19 cellular contexts compared by ENCODE assay signal in the genomic region with DNA sequence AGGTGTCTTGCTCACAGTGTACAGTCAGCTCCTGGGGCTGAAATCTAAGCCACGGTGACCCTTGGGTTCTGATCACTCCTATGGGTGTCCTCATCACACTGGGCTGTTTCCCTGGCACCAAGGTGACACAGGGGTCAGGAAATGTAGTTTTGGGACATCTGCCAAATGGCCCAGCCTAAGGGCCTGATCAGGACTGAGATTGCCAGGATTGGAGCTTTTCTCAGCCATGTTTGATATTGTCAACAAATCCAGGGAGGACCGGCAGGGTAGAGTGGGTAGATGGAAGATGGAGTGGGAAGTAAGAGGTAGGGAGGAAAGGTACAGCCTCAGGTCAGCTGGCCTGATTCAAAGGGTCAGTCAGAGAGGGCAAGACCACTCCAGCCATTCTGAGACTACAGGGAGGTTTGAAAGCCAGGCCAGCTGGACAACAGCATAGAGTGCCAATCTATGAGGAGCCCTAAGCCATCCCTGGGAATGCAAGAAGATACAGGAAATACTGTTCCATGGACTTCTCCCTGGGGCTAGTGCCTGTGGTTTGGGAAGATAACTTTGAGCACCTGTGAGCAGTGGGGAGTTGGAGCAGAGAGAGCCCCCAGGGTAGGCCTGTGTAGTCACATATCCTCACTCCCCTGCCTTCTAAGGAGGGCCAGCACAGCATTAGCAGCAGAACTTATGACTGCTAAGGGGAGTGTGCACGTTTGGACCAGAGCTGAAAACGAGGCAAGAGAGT.
DNase-seq lines count a peak whose midpoint lies in the region; ATAC-seq and TF ChIP-seq lines count a peak whose summit lies in the region.
"Had no signal": no experiment of that assay in that cellular context is flagged by ENCODE, and none has a peak within 500 bp of the region (broad histone marks: within the 10 kb centered on the region; RNA-seq: fewer than 3 reads in every experiment).

No MANE protein-coding gene starts in this region.

- CTCF ChIA-PET in GM10248 (lab: Yijun Ruan, JAX), result no interaction called here

- H3K4me1 ChIP-seq in right atrium auricular region, result peaks cover 0 to 14% of the 10 kb centered on the region in 2 donors
- peaks cover 16% of the 10 kb centered on the region for H3K4me1 ChIP-seq in mesenchymal stem cell (ENCODE audit: control insufficient read depth, insufficient read depth, low read depth, low read length)

- no peak overlapping the region for H2BK120ac ChIP-seq in mesenchymal stem cell (ENCODE audit: low read depth, low read length)

- H3K4me2 ChIP-seq in mesenchymal stem cell (ENCODE audit: low read length, poor library complexity, severe bottlenecking), result no peak overlapping the region

- peak overlapping the region; percentile 10 for H4K91ac ChIP-seq in mesenchymal stem cell (ENCODE audit: low read length)

- H3K36me3 ChIP-seq in right atrium auricular region (no peaks in the 10 kb centered on the region), mesenchymal stem cell (ENCODE audit: control insufficient read depth in 1 of 2, insufficient read depth in 2 of 2, low read depth in 1 of 2, low read length in 2 of 2) (no peaks in the 10 kb centered on the region)

- no peaks in the 10 kb centered on the region for H3K9me3 Mint-ChIP-seq in effector memory CD8-positive, alpha-beta T cell
- H3K9me3 Mint-ChIP-seq: CD14-positive monocyte had no signal

- H3K4me3 Mint-ChIP-seq in effector memory CD8-positive, alpha-beta T cell, result no peak overlapping the region
- H3K4me3 Mint-ChIP-seq: CD14-positive monocyte had no signal

- H2BK5ac ChIP-seq in mesenchymal stem cell (ENCODE audit: low read depth, low read length, poor library complexity, severe bottlenecking), result no peak overlapping the region

- H3K27ac Mint-ChIP-seq in effector memory CD8-positive, alpha-beta T cell, result no peak overlapping the region

- H2BK12ac ChIP-seq in mesenchymal stem cell (ENCODE audit: low read length in 2 of 2), result no peak overlapping the region

- no peaks in the 10 kb centered on the region for H3K79me1 ChIP-seq in mesenchymal stem cell (replicated peaks; ENCODE audit: low read length, poor library complexity, severe bottlenecking)

- H3K9me3 ChIP-seq in right atrium auricular region (no peaks in the 10 kb centered on the region), mesenchymal stem cell (ENCODE audit: control insufficient read depth, low read length) (no peaks in the 10 kb centered on the region)

- no peak overlapping the region for H3K9ac ChIP-seq in mesenchymal stem cell (ENCODE audit: low read length)

- H4K8ac ChIP-seq in mesenchymal stem cell (ENCODE audit: low read length), result no peak overlapping the region

- no peak overlapping the region for H3K27ac ChIP-seq in right atrium auricular region
- no peak overlapping the region for H3K27ac ChIP-seq in mesenchymal stem cell (ENCODE audit: low read length, poor library complexity, severe bottlenecking)
- H3K27ac ChIP-seq: SK-N-MC had no signal

- no peak overlapping the region for H3K18ac ChIP-seq in mesenchymal stem cell (ENCODE audit: low read depth in 1 of 2, low read length in 2 of 2)

- H3K36me3 Mint-ChIP-seq in effector memory CD8-positive, alpha-beta T cell (ENCODE audit: insufficient read depth), result no peaks in the 10 kb centered on the region
- H3K36me3 Mint-ChIP-seq: CD14-positive monocyte had no signal

- no peak overlapping the region for H3K4ac ChIP-seq in mesenchymal stem cell (ENCODE audit: low read depth in 1 of 2, low read length in 2 of 2)

- H2AFZ ChIP-seq in mesenchymal stem cell (ENCODE audit: low read depth, low read length), result no peak overlapping the region

- peak; percentile 52 for DNase-seq in right atrium auricular region (ENCODE audit: low spot score)
- no peak for DNase-seq in Right ventricle myocardium superior
- no peak for DNase-seq in mesenchymal stem cell
- DNase-seq in HT-29 (ENCODE audit: low spot score), result no peak
- no peak for DNase-seq in GM10248 (ENCODE audit: extremely low spot score)
- DNase-seq in effector memory CD8-positive, alpha-beta T cell, result no peak
- DNase-seq: GF-D8; Karpas-422; NCI-H1417 treated with DMSO at 0.1 percent for 48 hours; NCI-H187; NCI-H446; NCI-H526 treated with DMSO at 0.1 percent for 48 hours; NK-92 treated with Interleukin-12 subunit alpha and Interleukin-12 subunit beta, amount 100 ng/mL, for 24 hours; RPMI8226; SHP77 treated with DMSO at 0.1 percent for 48 hours had no signal

- WGBS in mesenchymal stem cell, result 80% methylated on average over 4 of the region's 4 CpGs

- peak overlapping the region in 1 of 2 experiments; percentile 29 for H3K14ac ChIP-seq in mesenchymal stem cell (ENCODE audit: low read length in 2 of 2)

- H3K4me1 Mint-ChIP-seq in effector memory CD8-positive, alpha-beta T cell (ENCODE audit: low read depth in 2 of 2), result no peaks in the 10 kb centered on the region
- H3K4me1 Mint-ChIP-seq: CD14-positive monocyte had no signal

- H3K4me3 ChIP-seq in right atrium auricular region, result no peak overlapping the region
- H3K4me3 ChIP-seq in mesenchymal stem cell (ENCODE audit: insufficient read depth in 1 of 2, low read depth in 1 of 2, low read length in 2 of 2), result no peak overlapping the region
- H3K4me3 ChIP-seq: SK-N-MC had no signal

- no peaks in the 10 kb centered on the region for H3K27me3 ChIP-seq in right atrium auricular region
- H3K27me3 ChIP-seq in mesenchymal stem cell (ENCODE audit: control insufficient read depth in 1 of 2, insufficient read depth in 1 of 2, low read length in 2 of 2), result peaks cover 0 to 9% of the 10 kb centered on the region in 2 experiments

- H3K23ac ChIP-seq in mesenchymal stem cell (ENCODE audit: low read length in 2 of 2), result no peak overlapping the region

- POLR2A ChIA-PET in GM10248 (lab: Yijun Ruan, JAX), result no interaction called here

- H2BK15ac ChIP-seq in mesenchymal stem cell (ENCODE audit: low read depth, poor library complexity, severe bottlenecking), result no peak overlapping the region

- no peak for ATAC-seq in Right ventricle myocardium superior (ENCODE audit: poor library complexity)
- no peak for ATAC-seq in SK-N-SH treated with all-trans-retinoic acid at 6 μM for 48 hours
- no peak for ATAC-seq in GM19035 (IDR thresholded peaks at IDR 0.05; ENCODE audit: unreplicated experiment)
- ATAC-seq in effector memory CD8-positive, alpha-beta T cell (replicated peaks), result no peak

- intact Hi-C loops in Right ventricle myocardium superior (cut with DNase I), result no loop called here

- H3K27me3 Mint-ChIP-seq in effector memory CD8-positive, alpha-beta T cell, result peaks cover 26 to 48% of the 10 kb centered on the region in 2 donors

- H2AK5ac ChIP-seq in mesenchymal stem cell (ENCODE audit: low read length, severe bottlenecking), result no peak overlapping the region

- TF ChIP-seq CTCF in right atrium auricular region (IDR thresholded peaks at IDR 0.05) (no peak), GM10248 (IDR thresholded peaks at IDR 0.05; ENCODE audit: control extremely low read depth, extremely low read depth, low read depth, missing control alignments) (no peak)

TF ChIP-seq in SK-N-SH treated with all-trans-retinoic acid at 6 μM for 48 hours, 23 proteins besides CTCF, POLR2A, EP300 and RAD21:
- TF ChIP-seq ISL1 (CRISPR knock-in tag; IDR thresholded peaks at IDR 0.05), result no peak
- TF ChIP-seq ZNF70 (CRISPR knock-in tag; IDR thresholded peaks at IDR 0.05), result peak; percentile 91
